In the genomic region with DNA sequence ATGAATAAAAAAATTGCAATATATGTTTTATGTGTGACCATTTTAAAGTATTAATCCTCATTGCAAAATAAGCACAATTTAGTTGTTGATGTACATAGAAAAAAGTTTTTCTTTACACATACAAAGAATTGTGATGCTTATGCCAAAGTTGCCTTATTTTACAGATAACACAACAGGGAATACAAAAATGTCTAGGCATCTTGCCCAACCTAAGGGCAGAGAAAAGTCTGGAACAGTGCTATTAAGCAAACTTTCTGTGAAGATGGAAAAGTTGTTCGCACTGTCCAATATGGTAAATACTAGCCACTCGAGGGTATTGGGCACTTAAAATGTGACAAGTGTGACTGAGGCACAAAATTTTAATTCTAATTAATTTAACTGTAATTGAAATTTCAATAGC, we compare ENCODE assay signal across 17 cellular contexts.
DNase-seq lines count a peak whose midpoint lies in the region; ATAC-seq, FAIRE-seq and TF ChIP-seq lines count a peak whose summit lies in the region.
"Had no signal": no experiment of that assay in that cellular context is flagged by ENCODE, and none has a peak within 500 bp of the region (broad histone marks: within the 10 kb centered on the region; RNA-seq: fewer than 3 reads in every experiment).

No MANE protein-coding gene starts in this region.

- TF ChIP-seq CTCF in D721Med (IDR thresholded peaks at IDR 0.05; ENCODE audit: insufficient read depth, missing control alignments) (no peak), cardiac fibroblast (IDR thresholded peaks at IDR 0.05; ENCODE audit: low read depth, low read length) (no peak), fibroblast of pulmonary artery (IDR thresholded peaks at IDR 0.05; ENCODE audit: low read length, missing control alignments) (no peak)

- H3K4me3 ChIP-seq in cardiac fibroblast (replicated peaks in 1 of 2; ENCODE audit: low read depth in 2 of 2, low read length in 2 of 2) (no peak overlapping the region), fibroblast of pulmonary artery (replicated peaks; ENCODE audit: low read depth, low read length) (no peak overlapping the region)
- H3K4me3 ChIP-seq: GM12878, HAP-1 had no signal

- intact Hi-C loops in sciatic nerve (cut with DNase I): no loop called here

- peak; percentile 49 for ATAC-seq in sciatic nerve
- no peak for ATAC-seq in GM19328 (IDR thresholded peaks at IDR 0.05; ENCODE audit: unreplicated experiment)
- ATAC-seq: GM12878 had no signal

- DNase-seq in D721Med (ENCODE audit: insufficient read length, low spot score): no peak
- peak; percentile 15 to 78 for DNase-seq in cardiac fibroblast (ENCODE audit: low read depth in 2 of 2)
- peak; percentile 55 for DNase-seq in fibroblast of pulmonary artery (ENCODE audit: low read depth)
- DNase-seq in sciatic nerve (ENCODE audit: low spot score): no peak
- DNase-seq in NCI-H2029 treated with DMSO at 0.1 percent for 48 hours (lab: John Stamatoyannopoulos, UW): no peak
- DNase-seq in NCI-H526 treated with DMSO at 0.1 percent for 48 hours (lab: John Stamatoyannopoulos, UW): no peak
- no peak for DNase-seq in NCI-H446 treated with DMSO at 0.1 percent for 48 hours (lab: John Stamatoyannopoulos, UW)
- DNase-seq: 8988T; C1 segment of cervical spinal cord; Calu3; CD4-positive, alpha-beta T cell; DMS79 had no signal

- FAIRE-seq in D721Med (lab: Jason Lieb, UNC): peak; percentile 11
- FAIRE-seq: GM12878, GM18507, H1 had no signal

Comparison
In these comparisons a context has a peak if more than half of its experiments do, and no peak if none do; other contexts are left out.
1. DNase-seq: peak in cardiac fibroblast (2 of 2) and fibroblast of pulmonary artery (single experiment); none in D721Med (single experiment), sciatic nerve (single experiment), NCI-H2029 treated with DMSO at 0.1 percent for 48 hours (single experiment), NCI-H526 treated with DMSO at 0.1 percent for 48 hours (single experiment) and NCI-H446 treated with DMSO at 0.1 percent for 48 hours (single experiment).